2 cellular contexts compared by ENCODE assay signal in genomic region chr20:56683077-56683865, GRCh38.
TF ChIP-seq lines count a peak whose summit lies in the region.

No MANE protein-coding gene starts in this region.

TF ChIP-seq in IMR-90, 13 proteins besides CTCF, POLR2A, EP300 and RAD21:
- TF ChIP-seq RCOR1 (IDR thresholded peaks at IDR 0.05; ENCODE audit: insufficient replicate concordance, low read length) = no peak
- no peak for TF ChIP-seq CHD1 (IDR thresholded peaks at IDR 0.05; ENCODE audit: low read depth, low read length)
- TF ChIP-seq FOS (IDR thresholded peaks at IDR 0.05; ENCODE audit: low read depth, low read length) = no peak
- TF ChIP-seq SMC3 (IDR thresholded peaks at IDR 0.05; ENCODE audit: low read depth, low read length) = no peak
- no peak for TF ChIP-seq BHLHE40 (IDR thresholded peaks at IDR 0.05; ENCODE audit: low read depth, low read length)
- TF ChIP-seq ELK1 (IDR thresholded peaks at IDR 0.05; ENCODE audit: borderline replicate concordance, low read depth, low read length) = no peak
- no peak for TF ChIP-seq NFE2L2 (IDR thresholded peaks at IDR 0.05; ENCODE audit: low read depth, low read length)
- no peak for TF ChIP-seq USF2 (IDR thresholded peaks at IDR 0.05; ENCODE audit: low read depth, low read length)
- TF ChIP-seq MAZ (IDR thresholded peaks at IDR 0.05; ENCODE audit: borderline replicate concordance, low read depth, low read length) = no peak
- no peak for TF ChIP-seq MXI1 (IDR thresholded peaks at IDR 0.05; ENCODE audit: borderline replicate concordance, low read depth, low read length)
- no peak for TF ChIP-seq CEBPB (IDR thresholded peaks at IDR 0.05; ENCODE audit: low read depth, low read length)
- TF ChIP-seq MAFK (IDR thresholded peaks at IDR 0.05; ENCODE audit: low read depth, low read length) = no peak
- no peak for TF ChIP-seq RFX5 (IDR thresholded peaks at IDR 0.05; ENCODE audit: low read depth, low read length)

TF ChIP-seq in H1, 55 proteins besides CTCF, POLR2A, EP300 and RAD21:
- TF ChIP-seq BACH1 (IDR thresholded peaks at IDR 0.05; ENCODE audit: low read length) = no peak
- TF ChIP-seq KDM4A (IDR thresholded peaks at IDR 0.05; ENCODE audit: low read depth, low read length, severe bottlenecking) = no peak
- no peak for TF ChIP-seq YY1 (IDR thresholded peaks at IDR 0.05; ENCODE audit: low read depth, low read length)
- no peak for TF ChIP-seq CHD7 (IDR thresholded peaks at IDR 0.05; ENCODE audit: insufficient replicate concordance, low read length)
- TF ChIP-seq RXRA (IDR thresholded peaks at IDR 0.05; ENCODE audit: insufficient read depth, low read depth, low read length) = no peak
- TF ChIP-seq BCL11A (IDR thresholded peaks at IDR 0.05; ENCODE audit: low read depth in 2 of 2, low read length in 2 of 2) = no peak
- TF ChIP-seq NRF1 (IDR thresholded peaks at IDR 0.05; ENCODE audit: low read depth, low read length) = no peak
- no peak for TF ChIP-seq ZNF274 (IDR thresholded peaks at IDR 0.05; ENCODE audit: borderline replicate concordance, extremely low read depth, low read length)
- no peak for TF ChIP-seq CBX5 (IDR thresholded peaks at IDR 0.05; ENCODE audit: low read depth, low read length)
